In genomic region chr7:100443096-100443840, GRCh38 we compare ENCODE assay signal across 10 cellular contexts. TPM values are rescaled to one million over a fixed set of nuclear protein-coding genes. Genes with fewer than 3 reads are reported as not detected.
DNase-seq lines count a peak whose midpoint lies in the region; ATAC-seq and TF ChIP-seq lines count a peak whose summit lies in the region.
"Had no signal": no experiment of that assay in that cellular context is flagged by ENCODE, and none has a peak within 500 bp of the region (broad histone marks: within the 10 kb centered on the region; RNA-seq: fewer than 3 reads in every experiment).

No MANE protein-coding gene starts in this region.

- H3K9me3 ChIP-seq in right atrium auricular region: no peaks in the 10 kb centered on the region
- H3K9me3 ChIP-seq in left lung: no peaks in the 10 kb centered on the region
- H3K9me3 ChIP-seq in upper lobe of right lung: no peaks in the 10 kb centered on the region
- H3K9me3 ChIP-seq: suprapubic skin had no signal

- intact Hi-C loops in cardiac septum (cut with DNase I): no loop called here
- intact Hi-C loops in left lung (cut with DNase I): no loop called here
- intact Hi-C loops in upper lobe of right lung (cut with DNase I): no loop called here

- H3K27ac ChIP-seq in right atrium auricular region: peak overlapping the region in 1 of 2 donors; percentile 62
- H3K27ac ChIP-seq in left lung: peak overlapping the region; percentile 8 to 50
- peak overlapping the region; percentile 68 for H3K27ac ChIP-seq in upper lobe of right lung
- H3K27ac ChIP-seq: suprapubic skin, WERI-Rb-1 had no signal

- TF ChIP-seq CTCF in right atrium auricular region (IDR thresholded peaks at IDR 0.05): no peak
- TF ChIP-seq CTCF in left lung (IDR thresholded peaks at IDR 0.05): no peak
- no peak for TF ChIP-seq CTCF in upper lobe of right lung (IDR thresholded peaks at IDR 0.05)

- H3K36me3 ChIP-seq in right atrium auricular region (no peaks in the 10 kb centered on the region), left lung (no peaks in the 10 kb centered on the region), upper lobe of right lung (no peaks in the 10 kb centered on the region)
- H3K36me3 ChIP-seq: suprapubic skin, WERI-Rb-1 had no signal

- H3K4me3 ChIP-seq in right atrium auricular region (no peak overlapping the region), left lung (no peak overlapping the region), upper lobe of right lung (no peak overlapping the region)
- H3K4me3 ChIP-seq: suprapubic skin had no signal

- H3K27me3 ChIP-seq in right atrium auricular region (no peaks in the 10 kb centered on the region), left lung (no peaks in the 10 kb centered on the region), upper lobe of right lung (no peaks in the 10 kb centered on the region)
- H3K27me3 ChIP-seq: suprapubic skin had no signal

- DNase-seq in cardiac septum (ENCODE audit: low spot score): peak; percentile 43
- no peak for DNase-seq in right atrium auricular region (ENCODE audit: low spot score)
- peak in 1 of 2 donors; percentile 25 for DNase-seq in left lung
- DNase-seq in upper lobe of right lung: peak; percentile 25
- DNase-seq in SHP77 treated with DMSO at 0.1 percent for 48 hours (lab: John Stamatoyannopoulos, UW): no peak
- DNase-seq: dermis blood vessel endothelial cell, NCI-H526, WERI-Rb-1 had no signal

- H3K4me1 ChIP-seq in right atrium auricular region: peaks cover 0 to 22% of the 10 kb centered on the region in 2 donors
- H3K4me1 ChIP-seq in left lung: peaks cover 0 to 24% of the 10 kb centered on the region in 2 donors
- peaks cover 11% of the 10 kb centered on the region for H3K4me1 ChIP-seq in upper lobe of right lung
- H3K4me1 ChIP-seq: suprapubic skin had no signal

- ATAC-seq in left lung (no peak), upper lobe of right lung (no peak), GM19351 (IDR thresholded peaks at IDR 0.05; ENCODE audit: unreplicated experiment) (no peak)

RNA-seq across cellular contexts. Expression of gene PPP1R35, which starts 7.0 kb away (rescaled TPM):
- total RNA-seq in cardiac septum (15.7 TPM), right atrium auricular region (10 to 100 TPM; 18.7 to 20.2 TPM), left lung (10 to 100 TPM; 22.7 to 27.0 TPM), upper lobe of right lung (24.7 TPM)

RNA-seq across cellular contexts. Expression of gene MEPCE, which starts 13.6 kb away (rescaled TPM):
- total RNA-seq in cardiac septum: 19.7 TPM
- total RNA-seq in right atrium auricular region: 10 to 100 TPM; 12.6 to 21.9 TPM
- 10 to 100 TPM; 25.0 to 33.0 TPM for total RNA-seq in left lung
- total RNA-seq in upper lobe of right lung: 36.3 TPM

RNA-seq across cellular contexts. Expression of gene ZCWPW1, which starts 14.8 kb away (rescaled TPM):
- 3.4 TPM for total RNA-seq in cardiac septum
- 1 to 10 TPM; 2.1 to 8.5 TPM for total RNA-seq in right atrium auricular region
- 1 to 10 TPM; 2.9 to 4.1 TPM for total RNA-seq in left lung
- 4.8 TPM for total RNA-seq in upper lobe of right lung

RNA-seq across cellular contexts. Expression of gene SPACDR, which starts 20.8 kb away (rescaled TPM):
- total RNA-seq in cardiac septum (1.1 TPM), right atrium auricular region (not detected), left lung (1 to 10 TPM in 1 of 2 donors, under 1 TPM in 1; 0.41 to 1.9 TPM), upper lobe of right lung (1.8 TPM)

RNA-seq across cellular contexts. Expression of gene TSC22D4, which starts 35.7 kb away (rescaled TPM):
- total RNA-seq in cardiac septum: 35.0 TPM
- total RNA-seq in right atrium auricular region: 10 to 100 TPM; 26.2 to 34.6 TPM
- 10 to 100 TPM; 50.1 to 55.6 TPM for total RNA-seq in left lung
- total RNA-seq in upper lobe of right lung: 51.8 TPM

Comparison
In these comparisons a context has a peak if more than half of its experiments do, and no peak if none do; other contexts are left out.
1. DNase-seq: peak in cardiac septum (single experiment) and upper lobe of right lung (single experiment); none in right atrium auricular region (single experiment) and SHP77 treated with DMSO at 0.1 percent for 48 hours (single experiment).